ENCODE assay signal across 19 cellular contexts in genomic region chr18:73409242-73409641, GRCh38.
A peak's percentile ranks its signal among the peaks of the same experiment; 100 is the strongest.
DNase-seq lines count a peak whose midpoint lies in the region; ATAC-seq and TF ChIP-seq lines count a peak whose summit lies in the region.
"Had no signal": no experiment of that assay in that cellular context is flagged by ENCODE, and none has a peak within 500 bp of the region (broad histone marks: within the 10 kb centered on the region; RNA-seq: fewer than 3 reads in every experiment).

No MANE protein-coding gene starts in this region.

- no peak for ATAC-seq in effector memory CD8-positive, alpha-beta T cell (replicated peaks)
- ATAC-seq in psoas muscle = no peak
- ATAC-seq: HCT116, K562 had no signal

- H3K27me3 ChIP-seq in testis (no peaks in the 10 kb centered on the region), psoas muscle (ENCODE audit: insufficient read depth in 3 of 3, low read length in 2 of 3) (no peaks in the 10 kb centered on the region)

- DNase-seq in EH (ENCODE audit: low read depth) (peak; percentile 11), amniotic epithelial cell (ENCODE audit: low read depth) (peak; percentile 40), dermis blood vessel endothelial cell (peak; percentile 8), kidney glomerular epithelial cell (lab: John Stamatoyannopoulos, UW) (peak; percentile 7), testis (no peak), osteocyte (ENCODE audit: extremely low spot score, unreplicated experiment) (no peak), psoas muscle (no peak)
- DNase-seq in effector memory CD8-positive, alpha-beta T cell = no peak
- DNase-seq: Caco-2; CD4-positive, alpha-beta T cell; DMS153; GF-D8; NCI-H187 treated with DMSO at 0.1 percent for 48 hours; NCI-H2227 treated with DMSO at 0.1 percent for 48 hours; NCI-H510A treated with DMSO at 0.1 percent for 48 hours; NCI-H82; SHP77 had no signal

- peaks cover 5 to 8% of the 10 kb centered on the region in 2 donors for H3K9me3 Mint-ChIP-seq in effector memory CD8-positive, alpha-beta T cell
- H3K9me3 Mint-ChIP-seq in osteocyte (ENCODE audit: unreplicated experiment) = peaks cover 6% of the 10 kb centered on the region

- H3K9me3 ChIP-seq in testis (no peaks in the 10 kb centered on the region), psoas muscle (no peaks in the 10 kb centered on the region)
- H3K9me3 ChIP-seq: Caco-2 had no signal

- intact Hi-C loops in testis (cut with DNase I; ENCODE audit: low total_unique reads) (no loop called here), psoas muscle (cut with DNase I) (no loop called here)

- H3K36me3 ChIP-seq in testis (ENCODE audit: low read depth, missing control alignments) (no peaks in the 10 kb centered on the region), psoas muscle (ENCODE audit: insufficient read depth in 1 of 2, low read depth in 1 of 2) (no peaks in the 10 kb centered on the region)

- H3K27ac ChIP-seq in testis (no peak overlapping the region), psoas muscle (no peak overlapping the region)

- TF ChIP-seq CTCF in testis (IDR thresholded peaks at IDR 0.05) (no peak), osteocyte (IDR thresholded peaks at IDR 0.05) (no peak), psoas muscle (IDR thresholded peaks at IDR 0.05) (no peak)

- no peaks in the 10 kb centered on the region for H3K4me1 ChIP-seq in testis
- no peaks in the 10 kb centered on the region for H3K4me1 ChIP-seq in psoas muscle
- H3K4me1 ChIP-seq: Caco-2 had no signal

- H3K4me1 Mint-ChIP-seq in effector memory CD8-positive, alpha-beta T cell (ENCODE audit: low read depth in 2 of 2) = no peaks in the 10 kb centered on the region
- H3K4me1 Mint-ChIP-seq in osteocyte (ENCODE audit: unreplicated experiment) = peaks cover 8% of the 10 kb centered on the region

- no peak for TF ChIP-seq POLR2A in testis (IDR thresholded peaks at IDR 0.05)

- no peak overlapping the region for H3K4me3 ChIP-seq in testis
- H3K4me3 ChIP-seq in psoas muscle = no peak overlapping the region
- H3K4me3 ChIP-seq: K562 had no signal

- H3K4me3 Mint-ChIP-seq in effector memory CD8-positive, alpha-beta T cell = no peak overlapping the region
- H3K4me3 Mint-ChIP-seq in osteocyte (ENCODE audit: unreplicated experiment) = no peak overlapping the region
- H3K4me3 Mint-ChIP-seq: CD4-positive, alpha-beta T cell had no signal

- 57 to 61% methylated on average over 4 of the region's 4 CpGs for WGBS in testis, 2 donors
- 49 to 50% (median 50%) methylated on average over 4 of the region's 4 CpGs for WGBS in psoas muscle, 3 donors

- H3K36me3 Mint-ChIP-seq in effector memory CD8-positive, alpha-beta T cell (ENCODE audit: insufficient read depth) = no peaks in the 10 kb centered on the region
- H3K36me3 Mint-ChIP-seq in osteocyte (ENCODE audit: unreplicated experiment) = no peaks in the 10 kb centered on the region

- no peaks in the 10 kb centered on the region for H3K27me3 Mint-ChIP-seq in effector memory CD8-positive, alpha-beta T cell
- no peaks in the 10 kb centered on the region for H3K27me3 Mint-ChIP-seq in osteocyte (ENCODE audit: unreplicated experiment)
- H3K27me3 Mint-ChIP-seq: CD4-positive, alpha-beta T cell had no signal

- H3K27ac Mint-ChIP-seq in effector memory CD8-positive, alpha-beta T cell = no peak overlapping the region
- no peak overlapping the region for H3K27ac Mint-ChIP-seq in osteocyte (ENCODE audit: unreplicated experiment)
- H3K27ac Mint-ChIP-seq: CD4-positive, alpha-beta T cell had no signal

Comparison
In these comparisons a context has a peak if more than half of its experiments do, and no peak if none do; other contexts are left out.
1. DNase-seq: peak in EH (single experiment), amniotic epithelial cell (single experiment), dermis blood vessel endothelial cell (single experiment) and kidney glomerular epithelial cell (single experiment); none in effector memory CD8-positive, alpha-beta T cell (0 of 3), testis (single experiment), osteocyte (single experiment) and psoas muscle (0 of 2).